Comparison of ENCODE assay signal across 23 cellular contexts in the genomic region with DNA sequence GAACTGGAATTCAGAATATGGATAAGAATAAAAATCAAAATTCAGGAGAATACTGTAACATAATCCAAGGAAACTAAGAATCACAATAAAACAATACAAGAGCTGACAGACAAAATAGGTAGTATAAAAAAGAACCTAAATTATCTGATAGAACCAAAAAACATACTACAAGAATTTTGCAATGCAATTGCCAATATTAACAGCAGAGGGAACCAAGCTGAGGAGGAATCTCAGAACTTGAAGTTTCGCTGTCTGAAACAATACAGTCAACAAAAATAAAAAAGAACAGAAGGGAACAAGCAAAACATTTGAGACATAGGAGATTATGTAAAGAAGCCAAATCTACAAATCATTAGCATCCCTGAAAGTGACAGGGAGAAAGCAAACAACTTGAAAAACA.
"Had no signal": no experiment of that assay in that cellular context is flagged by ENCODE, and none has a peak within 500 bp of the region (broad histone marks: within the 10 kb centered on the region; RNA-seq: fewer than 3 reads in every experiment).

No MANE protein-coding gene starts in this region.

- H3K9me3 Mint-ChIP-seq: activated naive CD4-positive, alpha-beta T cell treated with anti-CD3 and anti-CD28 coated beads, Interleukin-2, amount 50 U/mL, for 24 hours had no signal

- H3K4me1 ChIP-seq: colonic mucosa, foreskin keratinocyte, heart right ventricle, left lung, lower lobe of right lung, right lobe of liver, uterus had no signal

- H3K27ac Mint-ChIP-seq: activated CD4-positive, alpha-beta T cell treated with anti-CD3 and anti-CD28 coated beads, Interleukin-2, amount 10 ng/mL, durations not matched to agents 7 days and 5 days; activated CD8-positive, alpha-beta T cell treated with anti-CD3 and anti-CD28 coated beads for 36 hours; activated naive CD4-positive, alpha-beta T cell treated with anti-CD3 and anti-CD28 coated beads, Interleukin-2, amount 50 U/mL, for 24 hours; activated naive CD8-positive, alpha-beta T cell treated with anti-CD3 and anti-CD28 coated beads, Interleukin-2, amount 50 U/mL, for 24 hours; activated T-helper 2 cell treated with anti-CD3 and anti-CD28 coated beads, Interferon-gamma antibody, Interleukin-2, Interleukin-4, amounts not matched to agents 10 μg/mL and 5 μg/mL and 100 μg/mL, durations not matched to agents 14 hours and 24 hours and 36 hours; effector memory CD8-positive, alpha-beta T cell; natural killer cell treated with Interleukin-12 subunit alpha and Interleukin-12 subunit beta and Interleukin-15 and Interleukin-18, amount 100 ng/mL, for 72 hours had no signal

- H3K27me3 Mint-ChIP-seq: activated CD4-positive, alpha-beta T cell treated with anti-CD3 and anti-CD28 coated beads, Interleukin-2, amount 10 ng/mL, durations not matched to agents 7 days and 5 days; activated CD8-positive, alpha-beta T cell treated with anti-CD3 and anti-CD28 coated beads for 36 hours; activated naive CD4-positive, alpha-beta T cell treated with anti-CD3 and anti-CD28 coated beads, Interleukin-2, amount 50 U/mL, for 24 hours; activated naive CD8-positive, alpha-beta T cell treated with anti-CD3 and anti-CD28 coated beads, Interleukin-2, amount 50 U/mL, for 24 hours; effector memory CD8-positive, alpha-beta T cell; natural killer cell treated with Interleukin-12 subunit alpha and Interleukin-12 subunit beta and Interleukin-15 and Interleukin-18, amount 100 ng/mL, for 72 hours had no signal

- H3K4me3 ChIP-seq: colonic mucosa, heart right ventricle, left lung, lower lobe of right lung, right lobe of liver, thoracic aorta, uterus had no signal

- H3K27ac ChIP-seq: colonic mucosa, foreskin keratinocyte, heart right ventricle, left lung, lower lobe of right lung, right lobe of liver, thoracic aorta, uterus, WERI-Rb-1 had no signal

- H3K4me1 Mint-ChIP-seq: activated CD4-positive, alpha-beta T cell treated with anti-CD3 and anti-CD28 coated beads, Interleukin-2, amount 10 ng/mL, durations not matched to agents 7 days and 5 days; activated naive CD4-positive, alpha-beta T cell treated with anti-CD3 and anti-CD28 coated beads, Interleukin-2, amount 50 U/mL, for 24 hours; activated naive CD8-positive, alpha-beta T cell treated with anti-CD3 and anti-CD28 coated beads, Interleukin-2, amount 50 U/mL, for 24 hours had no signal

- H3K4me3 Mint-ChIP-seq: activated CD4-positive, alpha-beta T cell treated with anti-CD3 and anti-CD28 coated beads, Interleukin-2, amount 10 ng/mL, durations not matched to agents 7 days and 5 days; activated CD8-positive, alpha-beta T cell treated with anti-CD3 and anti-CD28 coated beads for 36 hours; activated naive CD4-positive, alpha-beta T cell treated with anti-CD3 and anti-CD28 coated beads, Interleukin-2, amount 50 U/mL, for 24 hours; activated naive CD8-positive, alpha-beta T cell treated with anti-CD3 and anti-CD28 coated beads, Interleukin-2, amount 50 U/mL, for 24 hours; effector memory CD8-positive, alpha-beta T cell; natural killer cell treated with Interleukin-12 subunit alpha and Interleukin-12 subunit beta and Interleukin-15 and Interleukin-18, amount 100 ng/mL, for 72 hours had no signal

- DNase-seq: activated CD4-positive, alpha-beta T cell treated with anti-CD3 and anti-CD28 coated beads, Interleukin-2, amount 10 ng/mL, durations not matched to agents 7 days and 5 days; activated CD4-positive, CD25-positive, alpha-beta regulatory T cell treated with anti-CD3 and anti-CD28 coated beads, Interleukin-2, amount 50 U/mL, for 72 hours; activated CD8-positive, alpha-beta T cell treated with anti-CD3 and anti-CD28 coated beads for 36 hours; activated naive CD8-positive, alpha-beta T cell treated with anti-CD3 and anti-CD28 coated beads, Interleukin-2, amount 50 U/mL, for 24 hours; activated T-cell treated with anti-CD3 and anti-CD28 coated beads, Interleukin-2, amount 50 U/mL, for 48 hours; colonic mucosa; effector memory CD8-positive, alpha-beta T cell; foreskin keratinocyte; heart right ventricle; left lung; lower lobe of right lung; mesendoderm; right lobe of liver; stimulated activated CD4-positive, alpha-beta T cell treated with anti-CD3 and anti-CD28 coated beads, Interleukin-2, amount 100 ng/mL, for 48 hours; stimulated activated naive CD4-positive, alpha-beta T cell treated with Interleukin-2 at 50 U/mL for 16 hours; trophoblast cell; uterus; WERI-Rb-1 had no signal

- ATAC-seq: activated CD8-positive, alpha-beta T cell treated with anti-CD3 and anti-CD28 coated beads for 36 hours; activated naive CD8-positive, alpha-beta T cell treated with anti-CD3 and anti-CD28 coated beads, Interleukin-2, amount 50 U/mL, for 24 hours; effector memory CD8-positive, alpha-beta T cell; esophagus mucosa; foreskin keratinocyte; left lung; lower lobe of right lung; natural killer cell treated with Interleukin-12 subunit alpha and Interleukin-12 subunit beta and Interleukin-15 and Interleukin-18, amount 100 ng/mL, for 72 hours; right lobe of liver had no signal

- H3K36me3 ChIP-seq: colonic mucosa, heart right ventricle, left lung, lower lobe of right lung, right lobe of liver, thoracic aorta, uterus, WERI-Rb-1 had no signal

- H3K36me3 Mint-ChIP-seq: activated naive CD4-positive, alpha-beta T cell treated with anti-CD3 and anti-CD28 coated beads, Interleukin-2, amount 50 U/mL, for 24 hours had no signal

- H3K9me3 ChIP-seq: colonic mucosa, right lobe of liver, thoracic aorta had no signal

- H3K27me3 ChIP-seq: colonic mucosa, foreskin keratinocyte, heart right ventricle, left lung, right lobe of liver, uterus had no signal
